ENCODE assay signal across 1 cellular context in genomic region chr12:13171921-13172859, GRCh38.
TF ChIP-seq lines count a peak whose summit lies in the region.

No MANE protein-coding gene starts in this region.

TF ChIP-seq in GM23338, 12 proteins besides CTCF, POLR2A, EP300 and RAD21 (continued from another document):
- TF ChIP-seq ZNF462 (CRISPR knock-in tag; IDR thresholded peaks at IDR 0.05): no peak
